In genomic region chr7:105389090-105389650, GRCh38 we compare ENCODE assay signal across 8 cellular contexts. TPM values are rescaled to one million over a fixed set of nuclear protein-coding genes. Genes with fewer than 3 reads are reported as not detected.
DNase-seq lines count a peak whose midpoint lies in the region; ATAC-seq and TF ChIP-seq lines count a peak whose summit lies in the region.

No MANE protein-coding gene starts in this region.

- WGBS in endodermal cell (ENCODE audit: insufficient coverage in 1 of 2, insufficient read length in 1 of 2), 2 experiments: 5 to 6% methylated on average over 22 to 44 of the region's 44 CpGs

- no peaks in the 10 kb centered on the region for H3K27me3 ChIP-seq in endodermal cell (ENCODE audit: control insufficient read depth, insufficient read depth, low read length, poor library complexity, severe bottlenecking)

- H3K9me3 Mint-ChIP-seq in endodermal cell: no peaks in the 10 kb centered on the region

- DNase-seq in SIG-M5 treated with dmso at 0.1 percent for 504 hours (lab: John Stamatoyannopoulos, UW; ENCODE audit: unreplicated experiment) (peak; percentile 65), SIG-M5 (lab: John Stamatoyannopoulos, UW) (no peak), NCI-H2107 treated with DMSO at 0.1 percent for 48 hours (lab: John Stamatoyannopoulos, UW; ENCODE audit: unreplicated experiment) (peak; percentile 52), endodermal cell (peak; percentile 81), mucosa of descending colon (peak in 2 of 3 donors; percentile 43 to 69)

- TF ChIP-seq CTCF in endodermal cell (conservative IDR thresholded peaks at IDR 0.05) (peak; percentile 25), mucosa of descending colon (IDR thresholded peaks at IDR 0.05) (no peak)

- no peak overlapping the region for H3K9ac ChIP-seq in endodermal cell (ENCODE audit: extremely low read depth, low read length, poor library complexity, severe bottlenecking)

- H3K27ac Mint-ChIP-seq in endodermal cell: peak overlapping the region; percentile 77

- peaks cover 8% of the 10 kb centered on the region for H3K36me3 ChIP-seq in endodermal cell (ENCODE audit: control insufficient read depth, insufficient read depth, low read length)
- H3K36me3 ChIP-seq in mucosa of descending colon (ENCODE audit: low read depth): no peaks in the 10 kb centered on the region

- H3K4me1 Mint-ChIP-seq in endodermal cell: peaks cover 12% of the 10 kb centered on the region

- peak overlapping the region; percentile 76 for H3K4me3 Mint-ChIP-seq in endodermal cell

- peak overlapping the region; percentile 79 for H3K4me3 ChIP-seq in endodermal cell (ENCODE audit: low read length)
- peak overlapping the region; percentile 71 for H3K4me3 ChIP-seq in mucosa of descending colon

- intact Hi-C loops in mucosa of descending colon (cut with DNase I, micrococcal nuclease): no loop called here

- ATAC-seq in HG02763 (IDR thresholded peaks at IDR 0.05; ENCODE audit: unreplicated experiment) (peak; percentile 22), mucosa of descending colon (peak; percentile 61)
- peak; percentile 19 to 41 for ATAC-seq in activated CD4-positive, CD25-positive, alpha-beta regulatory T cell treated with anti-CD3 and anti-CD28 coated beads, Interleukin-2, amount 50 U/mL, for 24 hours

- H3K36me3 Mint-ChIP-seq in endodermal cell (ENCODE audit: low read depth): peaks cover 10% of the 10 kb centered on the region

- H3K27ac ChIP-seq in endodermal cell (ENCODE audit: low read depth, low read length) (no peak overlapping the region), temporal lobe (ENCODE audit: low read depth, low read length) (peak overlapping the region; percentile 56)

- H3K9me3 ChIP-seq in endodermal cell (ENCODE audit: control insufficient read depth, low read length) (no peaks in the 10 kb centered on the region), mucosa of descending colon (no peaks in the 10 kb centered on the region)

- H3K27me3 Mint-ChIP-seq in endodermal cell (ENCODE audit: insufficient read depth): no peaks in the 10 kb centered on the region

- no peaks in the 10 kb centered on the region for H3K4me1 ChIP-seq in endodermal cell (ENCODE audit: control insufficient read depth, insufficient read depth, low read length)
- H3K4me1 ChIP-seq in mucosa of descending colon (ENCODE audit: low read depth): peaks cover 9% of the 10 kb centered on the region

RNA-seq across cellular contexts. Expression of gene SRPK2, which starts 0.4 kb away (rescaled TPM):
- 10 to 100 TPM; 60.3 to 76.2 TPM for total RNA-seq in endodermal cell
- 46.2 TPM for polyA plus RNA-seq in endodermal cell (2013, experiment 1 of 2)
- 44.5 TPM for polyA plus RNA-seq in endodermal cell (2013, experiment 2 of 2)
- 10 to 100 TPM; 25.7 to 59.2 (median 31.6) TPM for total RNA-seq in mucosa of descending colon
- total RNA-seq in temporal lobe: 218 TPM
